Comparison of ENCODE assay signal across 12 cellular contexts in the genomic region with DNA sequence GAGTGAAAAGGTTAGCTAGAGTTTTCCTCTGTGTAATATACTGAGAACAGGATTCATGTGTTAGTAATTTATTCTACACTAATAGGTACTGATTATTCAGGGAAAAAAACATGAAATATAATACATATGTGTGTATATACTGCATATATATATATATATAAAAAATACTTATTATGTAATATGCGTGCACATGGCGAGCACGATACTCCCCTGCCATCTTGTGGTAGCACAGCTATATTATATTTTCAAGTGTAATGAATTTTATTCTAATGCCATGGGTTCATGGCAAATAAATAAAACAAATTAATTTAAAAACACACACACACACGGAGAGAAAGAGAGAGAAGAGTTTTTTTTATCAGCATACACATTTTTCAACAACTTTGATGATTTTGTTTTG.
DNase-seq lines count a peak whose midpoint lies in the region; ATAC-seq and TF ChIP-seq lines count a peak whose summit lies in the region.
"Had no signal": no experiment of that assay in that cellular context is flagged by ENCODE, and none has a peak within 500 bp of the region (broad histone marks: within the 10 kb centered on the region; RNA-seq: fewer than 3 reads in every experiment).

No MANE protein-coding gene starts in this region.

- ATAC-seq in HG02973 (IDR thresholded peaks at IDR 0.05; ENCODE audit: unreplicated experiment) = no peak

- H3K4me1 ChIP-seq in smooth muscle cell (ENCODE audit: low read depth) = no peaks in the 10 kb centered on the region
- H3K4me1 ChIP-seq in trophoblast cell (ENCODE audit: control insufficient read depth in 1 of 2, insufficient read depth in 2 of 2, low read length in 2 of 2) = no peaks in the 10 kb centered on the region

- H3K79me1 ChIP-seq in trophoblast cell (ENCODE audit: low read length) = no peaks in the 10 kb centered on the region

- H3K9ac ChIP-seq in smooth muscle cell (ENCODE audit: low read depth) (no peak overlapping the region), trophoblast cell (ENCODE audit: low read length) (no peak overlapping the region)

- H3K27me3 ChIP-seq in smooth muscle cell (ENCODE audit: low read depth) = peaks cover 5% of the 10 kb centered on the region
- no peaks in the 10 kb centered on the region for H3K27me3 ChIP-seq in trophoblast cell (ENCODE audit: insufficient read depth, low read length)

- no peak overlapping the region for H3K27ac Mint-ChIP-seq in activated naive CD4-positive, alpha-beta T cell treated with anti-CD3 and anti-CD28 coated beads for 36 hours

- H4K20me1 ChIP-seq in smooth muscle cell (ENCODE audit: low read depth) = no peaks in the 10 kb centered on the region

- H2AFZ ChIP-seq in smooth muscle cell (ENCODE audit: low read depth) = no peak overlapping the region
- no peak overlapping the region for H2AFZ ChIP-seq in trophoblast cell (ENCODE audit: insufficient read depth, low read length, poor library complexity)

- H2AK5ac ChIP-seq in trophoblast cell (ENCODE audit: low read length) = no peak overlapping the region

- no peak overlapping the region for H2BK120ac ChIP-seq in trophoblast cell (ENCODE audit: insufficient read depth, low read length, poor library complexity)

- DNase-seq in activated naive CD4-positive, alpha-beta T cell treated with anti-CD3 and anti-CD28 coated beads for 36 hours = peak; percentile 25
- no peak for DNase-seq in activated naive CD4-positive, alpha-beta T cell treated with Interleukin-2 at 50 U/mL for 16 hours
- DNase-seq in NCI-H69 (lab: John Stamatoyannopoulos, UW) (peak; percentile 23), dermis blood vessel endothelial cell (peak; percentile 36), smooth muscle cell (lab: John Stamatoyannopoulos, UW; ENCODE audit: unreplicated experiment) (no peak), glomerular visceral epithelial cell (ENCODE audit: extremely low spot score) (no peak), trophoblast cell (no peak)
- DNase-seq: activated gamma-delta T cell treated with Interleukin-2 at 50 U/mL for 16 hours, GOT3, NCI-H2171 treated with DMSO at 0.1 percent for 48 hours, T-helper 9 cell had no signal

- H3K36me3 Mint-ChIP-seq in activated naive CD4-positive, alpha-beta T cell treated with anti-CD3 and anti-CD28 coated beads for 36 hours (ENCODE audit: low read depth) = no peaks in the 10 kb centered on the region

- TF ChIP-seq CTCF in smooth muscle cell (IDR thresholded peaks at IDR 0.05; ENCODE audit: borderline replicate concordance, insufficient read depth, poor library complexity, severe bottlenecking) = peak; percentile 26

- no peaks in the 10 kb centered on the region for H3K9me3 Mint-ChIP-seq in activated naive CD4-positive, alpha-beta T cell treated with anti-CD3 and anti-CD28 coated beads for 36 hours

- no peak overlapping the region for H3K4me3 ChIP-seq in smooth muscle cell
- no peak overlapping the region for H3K4me3 ChIP-seq in trophoblast cell (ENCODE audit: low read depth, low read length)

- no peak overlapping the region for H4K8ac ChIP-seq in trophoblast cell (ENCODE audit: low read depth, low read length)

- no peak overlapping the region for H4K12ac ChIP-seq in trophoblast cell (ENCODE audit: low read depth, low read length)

- H3K36me3 ChIP-seq in smooth muscle cell (ENCODE audit: low read depth) (no peaks in the 10 kb centered on the region), trophoblast cell (ENCODE audit: control insufficient read depth in 1 of 2, insufficient read depth in 2 of 2, low read length in 2 of 2) (no peaks in the 10 kb centered on the region)

- intact Hi-C loops in activated naive CD4-positive, alpha-beta T cell treated with anti-CD3 and anti-CD28 coated beads for 36 hours (cut with micrococcal nuclease) = loop anchor here (1.0 to 5.0 kb wide), 2 partner anchors 1023 to 1061 kb away; no protein-coding TSS in a partner anchor

- 81% methylated on average over 4 of the region's 4 CpGs for whole genome bisulfite sequencing in smooth muscle cell (ENCODE audit: low lambda C conversion rate)
- no CpG with 5 or more reads among the region's 4 CpGs for WGBS in trophoblast cell (ENCODE audit: extremely low coverage, insufficient coverage, insufficient read length)

- no peaks in the 10 kb centered on the region for H3K4me1 Mint-ChIP-seq in activated naive CD4-positive, alpha-beta T cell treated with anti-CD3 and anti-CD28 coated beads for 36 hours (ENCODE audit: low read depth)

- no peak overlapping the region for H3K18ac ChIP-seq in trophoblast cell (ENCODE audit: low read length)

- H3K79me2 ChIP-seq in smooth muscle cell (ENCODE audit: low read depth) (no peaks in the 10 kb centered on the region), trophoblast cell (ENCODE audit: control insufficient read depth, insufficient read depth, low read length, poor library complexity) (no peaks in the 10 kb centered on the region)

- H3F3A ChIP-seq in smooth muscle cell (ENCODE audit: low read depth) = no peaks in the 10 kb centered on the region

- no peak overlapping the region for H3K23ac ChIP-seq in trophoblast cell (ENCODE audit: low read length)

- H3K4me2 ChIP-seq in smooth muscle cell (no peak overlapping the region), trophoblast cell (ENCODE audit: low read length) (no peak overlapping the region)

- H3K14ac ChIP-seq in trophoblast cell (ENCODE audit: low read length) = no peak overlapping the region

- no peak overlapping the region for H3K4me3 Mint-ChIP-seq in activated naive CD4-positive, alpha-beta T cell treated with anti-CD3 and anti-CD28 coated beads for 36 hours

- no peaks in the 10 kb centered on the region for H3K9me3 ChIP-seq in smooth muscle cell (replicated peaks; ENCODE audit: low read depth)
- H3K9me3 ChIP-seq in trophoblast cell (ENCODE audit: insufficient read depth, low read depth, low read length) = no peaks in the 10 kb centered on the region

- CTCF ChIA-PET in activated naive CD4-positive, alpha-beta T cell treated with anti-CD3 and anti-CD28 coated beads for 36 hours (lab: Charles Lee) = interaction anchor here (0.5 kb wide), 1 partner anchor 10 kb away, joined by 3 read pairs; no protein-coding TSS in a partner anchor

- H2BK12ac ChIP-seq in trophoblast cell (ENCODE audit: low read length) = no peak overlapping the region

- no peaks in the 10 kb centered on the region for H3K27me3 Mint-ChIP-seq in activated naive CD4-positive, alpha-beta T cell treated with anti-CD3 and anti-CD28 coated beads for 36 hours (ENCODE audit: low read depth)

- H2BK5ac ChIP-seq in trophoblast cell (ENCODE audit: low read depth, low read length, poor library complexity) = no peak overlapping the region

- H4K91ac ChIP-seq in trophoblast cell (ENCODE audit: low read depth, low read length) = no peak overlapping the region

- H3K27ac ChIP-seq in smooth muscle cell (ENCODE audit: low read depth) (no peak overlapping the region), trophoblast cell (ENCODE audit: low read depth, low read length) (no peak overlapping the region)

- no peak overlapping the region for H3K4ac ChIP-seq in trophoblast cell (ENCODE audit: low read depth, low read length)

Comparison
In these comparisons a context has a peak if more than half of its experiments do, and no peak if none do; other contexts are left out.
1. DNase-seq: peak in activated naive CD4-positive, alpha-beta T cell treated with anti-CD3 and anti-CD28 coated beads for 36 hours (single experiment), NCI-H69 (single experiment) and dermis blood vessel endothelial cell (single experiment); none in activated naive CD4-positive, alpha-beta T cell treated with Interleukin-2 at 50 U/mL for 16 hours (single experiment), smooth muscle cell (single experiment), glomerular visceral epithelial cell (single experiment) and trophoblast cell (0 of 2).